ENCODE assay signal across 20 cellular contexts in the genomic region with DNA sequence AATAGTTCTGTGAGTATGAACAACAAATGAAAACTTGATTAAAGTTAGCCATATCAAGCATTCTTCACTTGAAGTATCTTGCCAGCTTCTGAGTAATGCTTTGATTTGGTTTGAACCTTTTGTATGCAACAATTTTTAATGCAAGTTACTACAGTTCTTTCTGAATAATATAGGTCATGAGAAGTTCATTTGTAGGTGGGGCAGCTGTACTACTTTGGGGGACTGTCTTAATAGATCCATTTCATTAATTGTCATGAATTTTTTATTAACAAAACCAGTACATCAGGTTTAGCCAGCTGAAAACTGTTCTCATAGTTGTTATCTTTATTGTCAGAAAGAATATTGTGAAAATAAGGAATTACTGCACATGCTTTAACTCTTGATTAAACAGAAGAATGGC.
"Had no signal": no experiment of that assay in that cellular context is flagged by ENCODE, and none has a peak within 500 bp of the region (broad histone marks: within the 10 kb centered on the region; RNA-seq: fewer than 3 reads in every experiment).

No MANE protein-coding gene starts in this region.

- H3K9me3 ChIP-seq: ovary, suprapubic skin, thyroid gland, upper lobe of left lung, uterus had no signal

- H3K79me2 ChIP-seq: hepatocyte had no signal

- H3K4me1 Mint-ChIP-seq: natural killer cell, neural crest cell had no signal

- H3K36me3 Mint-ChIP-seq: natural killer cell had no signal

- ATAC-seq: left lobe of liver, natural killer cell, right cardiac atrium had no signal

- H3K4me3 ChIP-seq: dorsolateral prefrontal cortex, hepatocyte, ovary, suprapubic skin, thyroid gland, upper lobe of left lung, uterus had no signal

- H3K27ac ChIP-seq: dorsolateral prefrontal cortex, hepatocyte, ovary, suprapubic skin, thyroid gland, upper lobe of left lung, uterus had no signal

- H2AFZ ChIP-seq: hepatocyte had no signal

- H3K4me2 ChIP-seq: hepatocyte had no signal

- H3K27me3 ChIP-seq: dorsolateral prefrontal cortex, hepatocyte, ovary, suprapubic skin, thyroid gland, upper lobe of left lung, uterus had no signal

- H3K4me1 ChIP-seq: suprapubic skin, uterus had no signal

- FAIRE-seq: small intestine had no signal

- H3K4me3 Mint-ChIP-seq: natural killer cell, neural crest cell had no signal

- H3K36me3 ChIP-seq: ovary, suprapubic skin, thyroid gland, upper lobe of left lung, uterus had no signal

- H3K27ac Mint-ChIP-seq: natural killer cell had no signal

- DNase-seq: cortex of kidney; dorsolateral prefrontal cortex; effector CD8-positive, alpha-beta T cell; foreskin melanocyte; head of caudate nucleus; kidney glomerular epithelial cell; natural killer cell; ovary; right cardiac atrium; small intestine; stimulated activated CD4-positive, alpha-beta T cell treated with anti-CD3 and anti-CD28 coated beads, Interleukin-12 subunit alpha, Interleukin-12 subunit beta, amount 100 ng/mL, for 4 hours; stimulated activated CD4-positive, alpha-beta T cell treated with anti-CD3 and anti-CD28 coated beads, Interleukin-2, amount 100 ng/mL, for 48 hours; stimulated activated naive CD4-positive, alpha-beta T cell treated with Interleukin-2 at 50 U/mL for 16 hours; thyroid gland; uterus had no signal

- H3K9me3 Mint-ChIP-seq: neural crest cell had no signal
